14 cellular contexts compared by ENCODE assay signal in genomic region chr3:71533588-71533987, GRCh38.
"Had no signal": no experiment of that assay in that cellular context is flagged by ENCODE, and none has a peak within 500 bp of the region (broad histone marks: within the 10 kb centered on the region; RNA-seq: fewer than 3 reads in every experiment).

No MANE protein-coding gene starts in this region.

- H3K27ac Mint-ChIP-seq: nephron, T-helper 17 cell had no signal

- H3K27me3 ChIP-seq: colonic mucosa, gastroesophageal sphincter, sigmoid colon had no signal

- H3K36me3 ChIP-seq: colonic mucosa, gastroesophageal sphincter, sigmoid colon had no signal

- DNase-seq: activated CD4-positive, alpha-beta T cell treated with anti-CD3 and anti-CD28 coated beads, Interleukin-2, amount 50 U/mL, for 4 hours; activated CD4-positive, CD25-positive, alpha-beta regulatory T cell treated with anti-CD3 and anti-CD28 coated beads, Interleukin-2, amount 50 U/mL, for 72 hours; activated CD8-positive, alpha-beta memory T cell treated with anti-CD3 and anti-CD28 coated beads, Interleukin-2, amount 50 U/mL, for 4 hours; activated naive CD4-positive, alpha-beta T cell; colonic mucosa; effector CD8-positive, alpha-beta T cell; sigmoid colon; stimulated activated CD4-positive, alpha-beta T cell treated with anti-CD3 and anti-CD28 coated beads, Interleukin-12 subunit alpha, Interleukin-12 subunit beta, amount 100 ng/mL, for 4 hours; stimulated activated naive CD4-positive, alpha-beta T cell treated with Interleukin-2 at 50 U/mL for 16 hours; T-helper 17 cell had no signal

- H3K4me3 ChIP-seq: colonic mucosa, gastroesophageal sphincter, lung, sigmoid colon had no signal

- H3K27me3 Mint-ChIP-seq: T-helper 17 cell, type B pancreatic cell had no signal

- H3K9me3 Mint-ChIP-seq: nephron had no signal

- H3K4me3 Mint-ChIP-seq: nephron, T-helper 17 cell had no signal

- H3K9me3 ChIP-seq: colonic mucosa, gastroesophageal sphincter, sigmoid colon had no signal
